ENCODE assay signal across 10 cellular contexts in genomic region chr1:46285730-46286477, GRCh38. TPM values are rescaled to one million over a fixed set of nuclear protein-coding genes. Genes with fewer than 3 reads are reported as not detected.
A peak's percentile ranks its signal among the peaks of the same experiment; 100 is the strongest.
DNase-seq lines count a peak whose midpoint lies in the region; TF ChIP-seq lines count a peak whose summit lies in the region.
"Had no signal": no experiment of that assay in that cellular context is flagged by ENCODE, and none has a peak within 500 bp of the region (broad histone marks: within the 10 kb centered on the region; RNA-seq: fewer than 3 reads in every experiment).

No MANE protein-coding gene starts in this region.

- peaks cover 15% of the 10 kb centered on the region for H3K4me1 Mint-ChIP-seq in activated naive CD4-positive, alpha-beta T cell treated with anti-CD3 and anti-CD28 coated beads, Interleukin-2, amount 50 U/mL, for 24 hours

- CTCF ChIA-PET in HEK293T (lab: Yijun Ruan, JAX), result interaction anchor here (0.7 kb wide), 2 partner anchors 12 to 67 kb away, joined by 3 to 4 read pairs; no protein-coding TSS in a partner anchor

- H3K36me3 ChIP-seq in ovary, result no peaks in the 10 kb centered on the region

- H3K27ac ChIP-seq in ovary, result no peak overlapping the region

- TF ChIP-seq EP300 in ovary (IDR thresholded peaks at IDR 0.05), result no peak

- POLR2A ChIA-PET in HEK293T (lab: Yijun Ruan, JAX), result interaction anchor here (0.6 to 2.4 kb wide), 6 partner anchors 9 to 54 kb away, joined by 3 to 10 read pairs (median 6); partner anchors contain the start of genes LRRC41, NSUN4 and UQCRH

- H3K9me3 ChIP-seq in ovary, result no peaks in the 10 kb centered on the region

- TF ChIP-seq POLR2A in ovary (IDR thresholded peaks at IDR 0.05), result no peak

- no peak for TF ChIP-seq CTCF in ovary (IDR thresholded peaks at IDR 0.05)

- H3K4me3 ChIP-seq in ovary, result no peak overlapping the region

- H3K27me3 ChIP-seq in ovary, result no peaks in the 10 kb centered on the region

- intact Hi-C loops in ovary (cut with DNase I), result no loop called here

- no peaks in the 10 kb centered on the region for H3K27me3 Mint-ChIP-seq in activated naive CD4-positive, alpha-beta T cell treated with anti-CD3 and anti-CD28 coated beads, Interleukin-2, amount 50 U/mL, for 24 hours

- H3K36me3 Mint-ChIP-seq in activated naive CD4-positive, alpha-beta T cell treated with anti-CD3 and anti-CD28 coated beads, Interleukin-2, amount 50 U/mL, for 24 hours, result peaks cover 15% of the 10 kb centered on the region

- peak overlapping the region; percentile 67 for H3K27ac Mint-ChIP-seq in activated naive CD4-positive, alpha-beta T cell treated with anti-CD3 and anti-CD28 coated beads, Interleukin-2, amount 50 U/mL, for 24 hours
- H3K27ac Mint-ChIP-seq: nephron had no signal

- no peak overlapping the region for H3K4me3 Mint-ChIP-seq in activated naive CD4-positive, alpha-beta T cell treated with anti-CD3 and anti-CD28 coated beads, Interleukin-2, amount 50 U/mL, for 24 hours
- H3K4me3 Mint-ChIP-seq: nephron had no signal

- H3K9me3 Mint-ChIP-seq in activated naive CD4-positive, alpha-beta T cell treated with anti-CD3 and anti-CD28 coated beads, Interleukin-2, amount 50 U/mL, for 24 hours, result no peaks in the 10 kb centered on the region
- H3K9me3 Mint-ChIP-seq: nephron had no signal

- DNase-seq in HEK293T (ENCODE audit: extremely low spot score), result peak; percentile 30
- DNase-seq in NCI-H82 (lab: John Stamatoyannopoulos, UW), result peak; percentile 90
- peak; percentile 49 for DNase-seq in stimulated activated CD4-positive, alpha-beta T cell treated with anti-CD3 and anti-CD28 coated beads, Interleukin-15, amount 100 ng/mL, for 24 hours
- DNase-seq in NCI-H1436 treated with DMSO at 0.1 percent for 48 hours (lab: John Stamatoyannopoulos, UW), result no peak
- no peak for DNase-seq in cerebellar cortex (ENCODE audit: low spot score)
- no peak for DNase-seq in Kasumi-1 (lab: John Stamatoyannopoulos, UW)
- DNase-seq in ovary, result no peak
- DNase-seq: NCI-H774 had no signal

- 85 to 88% (median 87%) methylated on average over 27 of the region's 27 CpGs for WGBS in ovary, 3 donors

- H3K4me1 ChIP-seq in ovary (ENCODE audit: insufficient read depth), result no peaks in the 10 kb centered on the region

TF ChIP-seq in HEK293T, 16 proteins besides CTCF, POLR2A, EP300 and RAD21:
- TF ChIP-seq PKNOX1 (IDR thresholded peaks at IDR 0.05) (peak; percentile 96), SP1 (IDR thresholded peaks at IDR 0.05) (no peak)

RNA-seq across cellular contexts. Expression of gene LRRC41, which starts 17.5 kb away (rescaled TPM):
- 10 to 100 TPM; 54.8 to 99.8 (median 74.1) TPM for total RNA-seq in ovary
- 10 to 100 TPM; 37.5 to 49.5 TPM for polyA plus RNA-seq in ovary

RNA-seq across cellular contexts. Expression of gene UQCRH, which starts 17.6 kb away (rescaled TPM):
- total RNA-seq in ovary, result 100 to 1,000 TPM; 140 to 453 (median 189) TPM
- polyA plus RNA-seq in ovary, result 100 to 1,000 TPM; 272 to 359 TPM

RNA-seq across cellular contexts. Expression of gene RAD54L, which starts 38.3 kb away (rescaled TPM):
- total RNA-seq in ovary, result 1 to 10 TPM in 2 of 7 donors, under 1 TPM in 4, not detected in 1; 0.28 to 1.4 (median 0.82) TPM
- under 1 TPM; 0.50 to 0.63 TPM for polyA plus RNA-seq in ovary

RNA-seq across cellular contexts. Expression of gene NSUN4, which starts 54.7 kb away (rescaled TPM):
- total RNA-seq in ovary, result 10 to 100 TPM; 15.9 to 35.2 (median 19.1) TPM
- polyA plus RNA-seq in ovary, result 10 to 100 TPM; 12.2 to 16.7 TPM

Comparison
In these comparisons a context has a peak if more than half of its experiments do, and no peak if none do; other contexts are left out.
1. DNase-seq: peak in HEK293T (single experiment), NCI-H82 (single experiment) and stimulated activated CD4-positive, alpha-beta T cell treated with anti-CD3 and anti-CD28 coated beads, Interleukin-15, amount 100 ng/mL, for 24 hours (single experiment); none in NCI-H1436 treated with DMSO at 0.1 percent for 48 hours (single experiment), cerebellar cortex (single experiment), Kasumi-1 (0 of 2) and ovary (0 of 5).